ENCODE assay signal across 27 cellular contexts in genomic region chr10:123821136-123821535, GRCh38.
"Had no signal": no experiment of that assay in that cellular context is flagged by ENCODE, and none has a peak within 500 bp of the region (broad histone marks: within the 10 kb centered on the region; RNA-seq: fewer than 3 reads in every experiment).

No MANE protein-coding gene starts in this region.

- H3K4me3 ChIP-seq: coronary artery, heart right ventricle, lung, mucosa of descending colon, pancreas, right lobe of liver, thyroid gland had no signal

- ATAC-seq: effector memory CD8-positive, alpha-beta T cell; foreskin keratinocyte; heart right ventricle; left lobe of liver; mucosa of descending colon; natural killer cell treated with Interleukin-12 subunit alpha and Interleukin-12 subunit beta and Interleukin-15 and Interleukin-18, amount 100 ng/mL, for 72 hours; pancreas; right lobe of liver; stimulated activated naive CD8-positive, alpha-beta T cell treated with anti-CD3 and anti-CD28 coated beads, Interleukin-15, amount 100 ng/mL, for 72 hours had no signal

- H3K36me3 Mint-ChIP-seq: memory B cell, mesothelial cell of epicardium, type B pancreatic cell had no signal

- H3K36me3 ChIP-seq: heart right ventricle, neutrophil, pancreas, right lobe of liver, thyroid gland had no signal

- H3K27me3 ChIP-seq: heart right ventricle, neutrophil, pancreas, right lobe of liver, thyroid gland had no signal

- H3K4me1 Mint-ChIP-seq: memory B cell; mesothelial cell of epicardium; naive B cell; neural crest cell; stimulated activated naive CD8-positive, alpha-beta T cell treated with anti-CD3 and anti-CD28 coated beads, Interleukin-15, amount 100 ng/mL, for 72 hours had no signal

- H3K27ac Mint-ChIP-seq: effector memory CD8-positive, alpha-beta T cell; memory B cell; mesothelial cell of epicardium; naive B cell; natural killer cell treated with Interleukin-12 subunit alpha and Interleukin-12 subunit beta and Interleukin-15 and Interleukin-18, amount 100 ng/mL, for 72 hours; stimulated activated naive CD8-positive, alpha-beta T cell treated with anti-CD3 and anti-CD28 coated beads, Interleukin-15, amount 100 ng/mL, for 72 hours; type B pancreatic cell had no signal

- H3K4me3 Mint-ChIP-seq: effector memory CD8-positive, alpha-beta T cell; memory B cell; mesothelial cell of epicardium; naive B cell; natural killer cell treated with Interleukin-12 subunit alpha and Interleukin-12 subunit beta and Interleukin-15 and Interleukin-18, amount 100 ng/mL, for 72 hours; neural crest cell; stimulated activated naive CD8-positive, alpha-beta T cell treated with anti-CD3 and anti-CD28 coated beads, Interleukin-15, amount 100 ng/mL, for 72 hours; type B pancreatic cell had no signal

- H3K9me3 ChIP-seq: mucosa of descending colon, neutrophil, pancreas, right lobe of liver, thyroid gland had no signal

- H3K4me1 ChIP-seq: foreskin keratinocyte, heart right ventricle, pancreas, right lobe of liver, thyroid gland had no signal

- H3K27ac ChIP-seq: foreskin keratinocyte, heart right ventricle, neutrophil, pancreas, right lobe of liver, thyroid gland had no signal

- DNase-seq: effector memory CD8-positive, alpha-beta T cell; erythroblast; foreskin keratinocyte; glutamatergic neuron; heart right ventricle; hippocampal formation; mucosa of descending colon; naive B cell; pancreas; right lobe of liver; small intestine; stimulated activated CD4-positive, alpha-beta T cell treated with anti-CD3 and anti-CD28 coated beads, Interleukin-12 subunit alpha, Interleukin-12 subunit beta, amount 100 ng/mL, for 4 hours; stimulated activated CD4-positive, alpha-beta T cell treated with anti-CD3 and anti-CD28 coated beads, Interleukin-1b, Interleukin-23, amount 100 ng/mL, for 48 hours; stimulated activated CD4-positive, alpha-beta T cell treated with anti-CD3 and anti-CD28 coated beads, Interleukin-4, amount 100 ng/mL, for 1 hour; stimulated activated CD8-positive, alpha-beta memory T cell treated with anti-CD3 and anti-CD28 coated beads, Interleukin-4, amount 100 ng/mL, for 48 hours; stimulated activated naive CD4-positive, alpha-beta T cell; stimulated activated naive CD8-positive, alpha-beta T cell treated with anti-CD3 and anti-CD28 coated beads, Interleukin-15, amount 100 ng/mL, for 72 hours; thyroid gland had no signal
